19 cellular contexts compared by ENCODE assay signal in genomic region chr10:118960166-118961090, GRCh38.
DNase-seq lines count a peak whose midpoint lies in the region; ATAC-seq, FAIRE-seq and TF ChIP-seq lines count a peak whose summit lies in the region.
"Had no signal": no experiment of that assay in that cellular context is flagged by ENCODE, and none has a peak within 500 bp of the region (broad histone marks: within the 10 kb centered on the region; RNA-seq: fewer than 3 reads in every experiment).

No MANE protein-coding gene starts in this region.

- no peak for DNase-seq in left cardiac atrium
- DNase-seq in left ventricle myocardium superior = no peak
- no peak for DNase-seq in H1 (ENCODE audit: low read depth in 1 of 2, low spot score in 2 of 2)
- no peak for DNase-seq in mesendoderm
- DNase-seq in urothelium cell line (ENCODE audit: low spot score) = peak; percentile 81
- DNase-seq in DMS79 (lab: John Stamatoyannopoulos, UW) = no peak
- no peak for DNase-seq in midbrain (lab: John Stamatoyannopoulos, UW)
- no peak for DNase-seq in COLO829 (ENCODE audit: low spot score)
- DNase-seq: activated B cell treated with CpG ODN at 0.5 μM for 24 hours; activated naive CD4-positive, alpha-beta T cell treated with Interleukin-2 at 50 U/mL for 16 hours; CD8-positive, alpha-beta memory T cell; effector memory CD4-positive, alpha-beta T cell; heart right ventricle; kidney glomerular epithelial cell; naive B cell; NCI-H1048; stimulated activated CD4-positive, alpha-beta T cell treated with anti-CD3 and anti-CD28 coated beads, Interleukin-4, amount 100 ng/mL, for 1 hour had no signal

- H3K79me2 ChIP-seq in H1 (ENCODE audit: control insufficient read depth in 1 of 2, insufficient read depth in 2 of 2, low read length in 2 of 2) = no peaks in the 10 kb centered on the region
- H3K79me2 ChIP-seq in mesendoderm (ENCODE audit: control insufficient read depth, insufficient read depth, low read length) = no peaks in the 10 kb centered on the region

- H2BK5ac ChIP-seq in H1 (ENCODE audit: low read depth, low read length) (0 out of 2 replicates have a peak overlapping the region, but pooled peaks have one; percentile 39), mesendoderm (ENCODE audit: low read length) (no peak overlapping the region)

- no peaks in the 10 kb centered on the region; a peak in 1 of 7 replicates for H3K4me1 ChIP-seq in H1 (replicated peaks in 1 of 4; ENCODE audit: control insufficient read depth in 3 of 4, insufficient read depth in 4 of 4, low read length in 3 of 4)
- H3K4me1 ChIP-seq in mesendoderm (ENCODE audit: control insufficient read depth, low read depth, low read length) = no peaks in the 10 kb centered on the region

- 92% methylated on average over 17 of the region's 17 CpGs; no CpG with 5 or more reads in 1 of the 2 experiments for WGBS in H1 (ENCODE audit: extremely low coverage in 1 of 2, insufficient coverage in 1 of 2, insufficient read length in 1 of 2, insufficient replicate concordance in 2 of 2, low coverage in 1 of 2, low lambda C conversion rate in 2 of 2, missing lambda C conversion rate in 1 of 2), 2 experiments
- WGBS in mesendoderm (ENCODE audit: extremely low coverage, insufficient coverage, low lambda C conversion rate) = no CpG with 5 or more reads among the region's 17 CpGs

- no peak overlapping the region for H2BK15ac ChIP-seq in H1 (ENCODE audit: low read length)
- H2BK15ac ChIP-seq in mesendoderm (replicated peaks; ENCODE audit: low read depth) = no peak overlapping the region

- H3K9me3 ChIP-seq in H1 (ENCODE audit: insufficient read depth in 2 of 2, low read depth in 1 of 2, low read length in 1 of 2) = no peaks in the 10 kb centered on the region
- H3K9me3 ChIP-seq: heart right ventricle had no signal

- FAIRE-seq in H1 (lab: Jason Lieb, UNC) (no peak), urothelium cell line (lab: Jason Lieb, UNC) (peak; percentile 52)
- FAIRE-seq: GM18507, HTR-8/SVneo had no signal

- H3K4me3 ChIP-seq in H1 (ENCODE audit: extremely low read depth in 1 of 4, insufficient read depth in 2 of 4, low read depth in 3 of 4, low read length in 4 of 4) (no peak overlapping the region), mesendoderm (ENCODE audit: low read length) (no peak overlapping the region)
- H3K4me3 ChIP-seq: heart right ventricle had no signal

- no peak for TF ChIP-seq EP300 in H1 (IDR thresholded peaks at IDR 0.05; ENCODE audit: borderline replicate concordance in 1 of 2, low read depth in 2 of 2, low read length in 2 of 2)

- ATAC-seq in left cardiac atrium (peak; percentile 40 to 41), left ventricle myocardium superior (no peak)

- no peak for TF ChIP-seq RAD21 in H1 (IDR thresholded peaks at IDR 0.05 in 1 of 2, conservative IDR thresholded peaks at IDR 0.05 in 1 of 2; ENCODE audit: low read depth in 2 of 2, low read length in 2 of 2)

- no peak for TF ChIP-seq CTCF in H1 (IDR thresholded peaks at IDR 0.05; ENCODE audit: control extremely low read depth in 1 of 3, insufficient read depth in 1 of 3, low read depth in 1 of 3, low read length in 3 of 3)

- H4K5ac ChIP-seq in H1 (ENCODE audit: insufficient read length, low read depth, low read length) (no peak overlapping the region), mesendoderm (ENCODE audit: low read length) (no peak overlapping the region)

- CTCF ChIA-PET in H1 (lab: Charles Lee; ENCODE audit: partially characterized antibody) = interaction anchor here (0.6 to 1.3 kb wide), 3 partner anchors 9 to 478 kb away, joined by 3 read pairs; no protein-coding TSS in a partner anchor

- H3K23ac ChIP-seq in H1 (ENCODE audit: insufficient read length) (no peak overlapping the region), mesendoderm (ENCODE audit: low read length) (no peak overlapping the region)

- H3K36me3 ChIP-seq in H1 (ENCODE audit: control insufficient read depth in 2 of 4, insufficient read depth in 4 of 4, low read length in 3 of 4) (no peaks in the 10 kb centered on the region), mesendoderm (ENCODE audit: control insufficient read depth, insufficient read depth, low read length) (no peaks in the 10 kb centered on the region)
- H3K36me3 ChIP-seq: heart right ventricle had no signal

- H3K4me2 ChIP-seq in H1 (ENCODE audit: insufficient read depth in 1 of 2, low read depth in 2 of 2, low read length in 2 of 2) = no peak overlapping the region
- no peak overlapping the region for H3K4me2 ChIP-seq in mesendoderm (ENCODE audit: low read length)

- intact Hi-C loops in left cardiac atrium (cut with DNase I) (no loop called here), left ventricle myocardium superior (cut with micrococcal nuclease) (no loop called here)

- no peak overlapping the region for H2AK5ac ChIP-seq in H1 (ENCODE audit: low read depth, low read length)
- H2AK5ac ChIP-seq in mesendoderm (ENCODE audit: low read length) = peak overlapping the region; percentile 45

- H4K20me1 ChIP-seq in H1 (replicated peaks in 1 of 2; ENCODE audit: control insufficient read depth in 1 of 2, insufficient read depth in 2 of 2, low read length in 2 of 2) = peaks cover 0 to 2% of the 10 kb centered on the region in 2 experiments

- H3K18ac ChIP-seq in H1 (ENCODE audit: extremely low read depth, low read length) (no peak overlapping the region), mesendoderm (ENCODE audit: low read length) (no peak overlapping the region)

- POLR2A ChIA-PET in H1 (lab: Charles Lee; ENCODE audit: partially characterized antibody) = interaction anchor here (1.4 kb wide), 1 partner anchor 71 kb away, joined by 4 read pairs; no protein-coding TSS in a partner anchor

- no peak overlapping the region for H4K91ac ChIP-seq in H1 (replicated peaks; ENCODE audit: insufficient read length, low read length)

- H2BK20ac ChIP-seq in H1 (ENCODE audit: low read length) = no peak overlapping the region

- H3K4ac ChIP-seq in H1 (replicated peaks; ENCODE audit: insufficient read length, low read depth, low read length) = no peak overlapping the region
- H3K4ac ChIP-seq in mesendoderm (ENCODE audit: low read depth, low read length) = no peak overlapping the region

- H3K79me1 ChIP-seq in H1 (ENCODE audit: low read depth, low read length) (no peaks in the 10 kb centered on the region), mesendoderm (ENCODE audit: low read length) (no peaks in the 10 kb centered on the region)

- TF ChIP-seq POLR2A in H1 (IDR thresholded peaks at IDR 0.05; ENCODE audit: control extremely low read depth in 1 of 2, low read depth in 2 of 2, low read length in 2 of 2) = no peak

- no peaks in the 10 kb centered on the region for H3K23me2 ChIP-seq in H1 (ENCODE audit: low read depth, low read length)

- H2AFZ ChIP-seq in H1 (ENCODE audit: low read length) = no peak overlapping the region

- H2BK12ac ChIP-seq in H1 (ENCODE audit: low read depth, low read length) = no peak overlapping the region

- no peak overlapping the region for H4K8ac ChIP-seq in H1 (ENCODE audit: extremely low read depth, insufficient read depth, low read length)
- H4K8ac ChIP-seq in mesendoderm (ENCODE audit: low read depth, low read length) = no peak overlapping the region

- H3K27me3 ChIP-seq in H1 (replicated peaks in 1 of 4; ENCODE audit: control insufficient read depth in 3 of 4, extremely low read depth in 1 of 4, insufficient read depth in 3 of 4, low read length in 3 of 4) (no peaks in the 10 kb centered on the region), mesendoderm (ENCODE audit: insufficient read depth, low read length, poor library complexity) (no peaks in the 10 kb centered on the region)
- H3K27me3 ChIP-seq: heart right ventricle had no signal

- no peak overlapping the region for H2BK120ac ChIP-seq in H1 (replicated peaks; ENCODE audit: low read depth, low read length)
- H2BK120ac ChIP-seq in mesendoderm (ENCODE audit: low read depth, low read length) = no peak overlapping the region

- H3K14ac ChIP-seq in H1 (ENCODE audit: insufficient read length) = no peak overlapping the region

- H3K56ac ChIP-seq in H1 (replicated peaks; ENCODE audit: insufficient read length, low read depth, low read length) (no peak overlapping the region), mesendoderm (ENCODE audit: low read length) (no peak overlapping the region)

- no peak overlapping the region for H3K27ac ChIP-seq in H1 (ENCODE audit: low read depth, low read length)
- H3K27ac ChIP-seq in mesendoderm (ENCODE audit: low read depth, low read length) = no peak overlapping the region

- H3K9ac ChIP-seq in H1 (replicated peaks in 1 of 4; ENCODE audit: extremely low read depth in 1 of 4, low read depth in 3 of 4, low read length in 3 of 4) (no peak overlapping the region), mesendoderm (ENCODE audit: low read length) (no peak overlapping the region)

TF ChIP-seq in H1, 55 proteins besides CTCF, POLR2A, EP300 and RAD21 (continues in another document):
- TF ChIP-seq ATF3 (IDR thresholded peaks at IDR 0.05; ENCODE audit: insufficient read depth, low read depth, low read length) = no peak
- TF ChIP-seq KDM5A (IDR thresholded peaks at IDR 0.05; ENCODE audit: low read length) = no peak
- TF ChIP-seq TCF12 (IDR thresholded peaks at IDR 0.05; ENCODE audit: low read depth, low read length) = no peak
- no peak for TF ChIP-seq CTBP2 (IDR thresholded peaks at IDR 0.05; ENCODE audit: borderline replicate concordance, insufficient read depth, insufficient read length, low read length)
- no peak for TF ChIP-seq PHF8 (conservative IDR thresholded peaks at IDR 0.05; ENCODE audit: low read depth, low read length)
- no peak for TF ChIP-seq CHD1 (IDR thresholded peaks at IDR 0.05; ENCODE audit: low read depth, low read length)
- TF ChIP-seq MAX (IDR thresholded peaks at IDR 0.05) = no peak
- TF ChIP-seq CEBPB (IDR thresholded peaks at IDR 0.05; ENCODE audit: low read depth, low read length) = no peak
- TF ChIP-seq RBBP5 (IDR thresholded peaks at IDR 0.05; ENCODE audit: borderline replicate concordance, low read depth, low read length) = no peak
